Comparison of ENCODE assay signal across 8 cellular contexts in the genomic region with DNA sequence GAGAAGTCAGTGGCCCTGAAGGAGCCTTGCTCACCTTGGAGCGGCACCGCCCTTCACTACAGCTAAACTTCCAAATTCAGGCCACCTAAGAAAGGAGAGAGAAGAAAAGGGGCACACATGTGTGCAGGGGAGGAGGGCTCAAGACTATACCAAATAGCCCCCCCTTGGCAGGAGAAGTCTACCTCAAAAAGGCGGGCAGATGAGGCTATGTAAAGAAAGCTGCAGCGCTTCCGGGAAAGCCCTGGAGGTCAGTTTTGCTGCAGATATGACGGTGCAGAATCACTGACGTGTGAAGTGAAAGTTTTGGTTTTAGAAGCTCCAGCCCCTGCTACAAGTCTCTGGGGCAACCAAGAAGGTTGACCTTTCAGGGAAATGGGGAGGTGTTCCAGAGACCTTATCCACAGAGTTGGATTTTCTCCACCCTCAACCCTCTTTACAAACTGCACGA. TPM values are rescaled to one million over a fixed set of nuclear protein-coding genes. Genes with fewer than 3 reads are reported as not detected.
DNase-seq lines count a peak whose midpoint lies in the region; ATAC-seq and TF ChIP-seq lines count a peak whose summit lies in the region.

No MANE protein-coding gene starts in this region.

- 83% methylated on average over 8 of the region's 8 CpGs for whole genome bisulfite sequencing in hepatocyte (ENCODE audit: low lambda C conversion rate, missing lambda C conversion rate)

- no peak for ATAC-seq in left ventricle myocardium superior
- no peak for ATAC-seq in HG03520 (IDR thresholded peaks at IDR 0.05; ENCODE audit: unreplicated experiment)

- H3K27ac ChIP-seq in right atrium auricular region (peak overlapping the region; percentile 95 to 99), Karpas-422 (ENCODE audit: low read length) (peak overlapping the region; percentile 89), hepatocyte (peak overlapping the region; percentile 99), uterus (peak overlapping the region; percentile 95 to 97)

- TF ChIP-seq POLR2A in uterus (IDR thresholded peaks at IDR 0.05) = no peak

- peaks cover 7% of the 10 kb centered on the region; the same call in 1 of the 2 replicates for H4K20me1 ChIP-seq in Karpas-422 (ENCODE audit: insufficient read depth, low read depth, low read length)
- peaks cover 26% of the 10 kb centered on the region for H4K20me1 ChIP-seq in hepatocyte (ENCODE audit: insufficient read depth, poor library complexity, severe bottlenecking)

- H3K4me3 ChIP-seq in right atrium auricular region (no peak overlapping the region), Karpas-422 (ENCODE audit: low read length) (peak overlapping the region; percentile 82), hepatocyte (no peak overlapping the region), uterus (no peak overlapping the region)

- TF ChIP-seq CTCF in right atrium auricular region (IDR thresholded peaks at IDR 0.05) (no peak), hepatocyte (IDR thresholded peaks at IDR 0.05; ENCODE audit: poor library complexity) (no peak), uterus (IDR thresholded peaks at IDR 0.05) (no peak)

- H3K9me3 ChIP-seq in right atrium auricular region (no peaks in the 10 kb centered on the region), Karpas-422 (ENCODE audit: low read length) (no peaks in the 10 kb centered on the region), hepatocyte (ENCODE audit: low read depth) (no peaks in the 10 kb centered on the region), uterus (no peaks in the 10 kb centered on the region)

- H2AFZ ChIP-seq in Karpas-422 (ENCODE audit: low read length) (no peak overlapping the region), hepatocyte (no peak overlapping the region)

- H3K79me2 ChIP-seq in Karpas-422 (ENCODE audit: low read length) (peaks cover 87% of the 10 kb centered on the region), hepatocyte (peaks cover 86% of the 10 kb centered on the region)

- intact Hi-C loops in left ventricle myocardium superior (cut with micrococcal nuclease) (no loop called here), uterus (cut with DNase I; ENCODE audit: low total_unique reads) (no loop called here)

- H3K9ac ChIP-seq in Karpas-422 (ENCODE audit: low read length) = peak overlapping the region; percentile 93

- peaks cover 0 to 88% of the 10 kb centered on the region in 2 donors for H3K4me1 ChIP-seq in right atrium auricular region
- H3K4me1 ChIP-seq in Karpas-422 (ENCODE audit: low read length) = peaks cover 87% of the 10 kb centered on the region
- H3K4me1 ChIP-seq in hepatocyte (ENCODE audit: insufficient read depth) = peaks cover 57% of the 10 kb centered on the region
- H3K4me1 ChIP-seq in uterus = peaks cover 37 to 42% of the 10 kb centered on the region in 2 donors

- no peak for DNase-seq in right atrium auricular region (ENCODE audit: low spot score)
- no peak for DNase-seq in left ventricle myocardium superior
- peak; percentile 86 for DNase-seq in Karpas-422
- DNase-seq in hepatocyte (ENCODE audit: low spot score) = peak; percentile 42
- DNase-seq in uterus = no peak
- no peak for DNase-seq in NCI-H82 treated with DMSO at 0.1 percent for 48 hours (lab: John Stamatoyannopoulos, UW; ENCODE audit: unreplicated experiment)
- DNase-seq in nucleus accumbens (lab: John Stamatoyannopoulos, UW) = no peak

- H3K9me2 ChIP-seq in Karpas-422 (replicated peaks; ENCODE audit: insufficient read depth, low read length) (no peaks in the 10 kb centered on the region), hepatocyte (replicated peaks; ENCODE audit: insufficient read depth) (no peaks in the 10 kb centered on the region)

- no peaks in the 10 kb centered on the region for H3K27me3 ChIP-seq in right atrium auricular region
- H3K27me3 ChIP-seq in Karpas-422 (ENCODE audit: low read length) = no peaks in the 10 kb centered on the region
- no peaks in the 10 kb centered on the region for H3K27me3 ChIP-seq in hepatocyte
- no peaks in the 10 kb centered on the region for H3K27me3 ChIP-seq in uterus

- no peaks in the 10 kb centered on the region for H3K36me3 ChIP-seq in right atrium auricular region
- H3K36me3 ChIP-seq in Karpas-422 (ENCODE audit: insufficient read depth, low read length) = no peaks in the 10 kb centered on the region
- H3K36me3 ChIP-seq in hepatocyte (replicated peaks; ENCODE audit: insufficient read depth, low read depth) = no peaks in the 10 kb centered on the region
- H3K36me3 ChIP-seq in uterus = no peaks in the 10 kb centered on the region

- peak overlapping the region; percentile 83 for H3K4me2 ChIP-seq in Karpas-422 (ENCODE audit: low read depth, low read length, poor library complexity, severe bottlenecking)
- H3K4me2 ChIP-seq in hepatocyte = peak overlapping the region; percentile 42

RNA-seq across cellular contexts. Expression of gene PNMA1, which starts 48.2 kb away (rescaled TPM):
- 10 to 100 TPM; 17.1 to 18.3 TPM for total RNA-seq in right atrium auricular region
- total RNA-seq in left ventricle myocardium superior = 13.9 TPM
- 7.4 and 7.7 TPM in 2 replicates for total RNA-seq in Karpas-422 (2014; rRNA removed; shearing (Covaris generic); ENCODE audit: low replicate concordance)
- 23.0 and 27.3 TPM in 2 replicates for total RNA-seq in hepatocyte
- 41.2 and 45.7 TPM in 2 replicates for polyA plus RNA-seq in hepatocyte
- total RNA-seq in uterus = 10 to 100 TPM; 12.6 to 58.0 (median 39.4) TPM

Comparison
In these comparisons a context has a peak if more than half of its experiments do, and no peak if none do; other contexts are left out.
1. DNase-seq: peak in Karpas-422 (single experiment) and hepatocyte (single experiment); none in right atrium auricular region (single experiment), left ventricle myocardium superior (single experiment), uterus (0 of 2), NCI-H82 treated with DMSO at 0.1 percent for 48 hours (single experiment) and nucleus accumbens (0 of 56).
2. Peak in every context shown above with its lines, with median percentiles within 50 percentile points of each other: H3K27ac ChIP-seq.